14 cellular contexts compared by ENCODE assay signal in genomic region chr2:108403494-108403893, GRCh38. TPM values are rescaled to one million over a fixed set of nuclear protein-coding genes. Genes with fewer than 3 reads are reported as not detected.
DNase-seq lines count a peak whose midpoint lies in the region; ATAC-seq, FAIRE-seq and TF ChIP-seq lines count a peak whose summit lies in the region.
"Had no signal": no experiment of that assay in that cellular context is flagged by ENCODE, and none has a peak within 500 bp of the region (broad histone marks: within the 10 kb centered on the region; RNA-seq: fewer than 3 reads in every experiment).

No MANE protein-coding gene starts in this region.

- TF ChIP-seq CTCF in K562 (IDR thresholded peaks at IDR 0.05 in 2 of 3, conservative IDR thresholded peaks at IDR 0.05 in 1 of 3; ENCODE audit: insufficient read depth in 2 of 3, low read depth in 1 of 3, low read length in 3 of 3) (no peak), OCI-LY7 (conservative IDR thresholded peaks at IDR 0.05; ENCODE audit: low read length) (no peak)

- H3K4me1 ChIP-seq in K562 (replicated peaks in 1 of 2; ENCODE audit: control insufficient read depth in 2 of 2, insufficient read depth in 2 of 2, low read length in 2 of 2) (peaks cover 0 to 9% of the 10 kb centered on the region in 2 experiments; a peak in 3 of 5 replicates), OCI-LY7 (ENCODE audit: insufficient read depth, low read length, poor library complexity, severe bottlenecking) (no peaks in the 10 kb centered on the region)
- H3K4me1 ChIP-seq: foreskin keratinocyte, uterus had no signal

- H3K79me2 ChIP-seq in K562 (ENCODE audit: control insufficient read depth, insufficient read depth, low read length) (no peaks in the 10 kb centered on the region), OCI-LY7 (ENCODE audit: insufficient read depth, low read depth, low read length) (no peaks in the 10 kb centered on the region)

- TF ChIP-seq RAD21 in K562 (CRISPR knock-in tag; conservative IDR thresholded peaks at IDR 0.05 in 1 of 2, IDR thresholded peaks at IDR 0.05 in 1 of 2): no peak

- no peak for TF ChIP-seq POLR2A in K562 (conservative IDR thresholded peaks at IDR 0.05)

- no peak for ATAC-seq in K562
- ATAC-seq: foreskin keratinocyte, left ventricle myocardium superior had no signal

- no peak overlapping the region for H3K27ac ChIP-seq in K562 (ENCODE audit: extremely low read depth, low read depth, low read length)
- H3K27ac ChIP-seq in OCI-LY7 (ENCODE audit: low read depth, low read length, poor library complexity, severe bottlenecking): no peak overlapping the region
- H3K27ac ChIP-seq: foreskin keratinocyte, PC-9, uterus had no signal

- H3K9me3 ChIP-seq in K562 (replicated peaks; ENCODE audit: control insufficient read depth, insufficient read depth, low read depth, low read length): peaks cover 5% of the 10 kb centered on the region
- H3K9me3 ChIP-seq in OCI-LY7 (ENCODE audit: low read length): 0 out of 2 replicates have a peak, but pooled peaks cover 10% of the 10 kb centered on the region
- H3K9me3 ChIP-seq: uterus had no signal

- POLR2A ChIA-PET in K562 (lab: Yijun Ruan, JAX): interaction anchor here (0.9 kb wide), 1 partner anchor 8 kb away, joined by 3 read pairs; no protein-coding TSS in a partner anchor
- POLR2A ChIA-PET in OCI-LY7 (lab: Charles Lee): interaction anchor here (0.9 to 1.2 kb wide), 3 partner anchors 8 to 28 kb away, joined by 3 to 5 read pairs (median 3); no protein-coding TSS in a partner anchor

- WGBS in K562 (ENCODE audit: insufficient coverage, low coverage, missing lambda C conversion rate): 54% methylated on average over 7 of the region's 7 CpGs

- no peaks in the 10 kb centered on the region for H3K9me2 ChIP-seq in OCI-LY7 (ENCODE audit: insufficient read depth, low read length)

- no peak overlapping the region for H3K4me3 ChIP-seq in K562
- no peak overlapping the region for H3K4me3 ChIP-seq in OCI-LY7 (ENCODE audit: low read depth, low read length, poor library complexity, severe bottlenecking)
- H3K4me3 ChIP-seq: PC-9, uterus had no signal

- no peak overlapping the region for H3K9ac ChIP-seq in K562 (ENCODE audit: insufficient read depth in 1 of 2, low read depth in 2 of 2, low read length in 2 of 2)

- peak; percentile 8 for DNase-seq in ACHN
- peak; percentile 78 for DNase-seq in HCEC 1CT
- no peak for DNase-seq in K562 (ENCODE audit: extremely low read depth in 1 of 4, low spot score in 3 of 4)
- DNase-seq in iPS-NIHi7 (ENCODE audit: extremely low spot score): peak; percentile 38
- no peak for DNase-seq in stimulated activated CD4-positive, alpha-beta T cell treated with anti-CD3 and anti-CD28 coated beads, Interleukin-4, amount 100 ng/mL, for 4 hours
- no peak for DNase-seq in SKM-1 treated with dmso at 0.1 percent for 144 hours (lab: John Stamatoyannopoulos, UW; ENCODE audit: unreplicated experiment)
- DNase-seq in OCI-LY7 (ENCODE audit: low spot score): no peak
- no peak for DNase-seq in D341Med (ENCODE audit: low spot score)
- DNase-seq: activated CD4-positive, alpha-beta memory T cell treated with anti-CD3 and anti-CD28 coated beads, Interleukin-2, amount 10 ng/mL, durations not matched to agents 7 days and 5 days; foreskin keratinocyte; left ventricle myocardium superior; NCI-H2227 treated with DMSO at 0.1 percent for 48 hours; uterus had no signal

- BruUV-seq in K562 (replicated peaks; lab: Mats Ljungman, UMichigan): no TSS peak
- no TSS peak for BruUV-seq in OCI-LY7 (replicated peaks; lab: Mats Ljungman, UMichigan)

- intact Hi-C loops in K562 (cut with micrococcal nuclease) (no loop called here), OCI-LY7 (cut with micrococcal nuclease; ENCODE audit: unreplicated experiment) (no loop called here)

- no peaks in the 10 kb centered on the region for H3K9me1 ChIP-seq in K562 (ENCODE audit: control insufficient read depth, insufficient read depth, low read length)

- FAIRE-seq in K562 (lab: Jason Lieb, UNC): no peak

- H2AFZ ChIP-seq in K562 (ENCODE audit: low read depth, low read length): no peak overlapping the region
- no peak overlapping the region for H2AFZ ChIP-seq in OCI-LY7 (ENCODE audit: low read length)
- H2AFZ ChIP-seq: PC-9 had no signal

- CTCF ChIA-PET in K562 (lab: Yijun Ruan, JAX; ENCODE audit: low intra/inter-chr PET ratio): no interaction called here
- CTCF ChIA-PET in OCI-LY7 (lab: Charles Lee; ENCODE audit: unreplicated experiment): no interaction called here

- H3K36me3 ChIP-seq in K562 (ENCODE audit: control insufficient read depth, insufficient read depth, low read length) (no peaks in the 10 kb centered on the region; the same call in 2 of the 3 replicates), OCI-LY7 (ENCODE audit: insufficient read depth, low read length) (no peaks in the 10 kb centered on the region)
- H3K36me3 ChIP-seq: uterus had no signal

- in situ Hi-C loops in ACHN (cut with HindIII; ENCODE audit: low pct_ligation_motif_present, low pct_unique_long_range_greater_than_20kb, low sequenced_read_pairs) (no loop called here), K562 (cut with MboI) (no loop called here)

- H3K4me2 ChIP-seq in K562 (ENCODE audit: insufficient read depth, low read length): no peak overlapping the region
- no peak overlapping the region for H3K4me2 ChIP-seq in OCI-LY7 (ENCODE audit: low read length)
- H3K4me2 ChIP-seq: PC-9 had no signal

- no peak for TF ChIP-seq EP300 in K562 (IDR thresholded peaks at IDR 0.05; ENCODE audit: low read length)

- no peaks in the 10 kb centered on the region for H3K27me3 ChIP-seq in K562 (ENCODE audit: control insufficient read depth in 2 of 2, insufficient read depth in 2 of 2, low read length in 2 of 2)
- H3K27me3 ChIP-seq: foreskin keratinocyte, uterus had no signal

- H4K20me1 ChIP-seq in K562 (replicated peaks; ENCODE audit: control insufficient read depth, insufficient read depth, low read length) (no peaks in the 10 kb centered on the region), OCI-LY7 (ENCODE audit: insufficient read depth, low read length) (no peaks in the 10 kb centered on the region)

TF ChIP-seq in K562, 482 proteins besides CTCF, POLR2A, EP300 and RAD21:
- TF ChIP-seq FOSL1 (tag; conservative IDR thresholded peaks at IDR 0.05): peak; percentile 45; the same call in 1 of the 2 replicates
- TF ChIP-seq ZC3H4 (CRISPR knock-in tag; IDR thresholded peaks at IDR 0.05; ENCODE audit: borderline replicate concordance): no peak

RNA-seq across cellular contexts. Expression of gene SULT1C4, which starts 25.7 kb away (rescaled TPM):
- total RNA-seq in K562 (2011; cell fraction: chromatin; rRNA removed; ENCODE audit: low replicate concordance): 0.32 and 0.46 TPM in 2 replicates
- total RNA-seq in K562 (2011; cell fraction: nucleolus; rRNA removed): 0.26 TPM in 1 of 2 replicates, not detected in the other
- total RNA-seq in K562 (2011; cell fraction: nucleoplasm; rRNA removed): not detected in 2 replicates
- total RNA-seq in K562 (2014; rRNA removed) (not detected in 2 replicates), K562 (2014; rRNA removed; fragmentation: Illumina TruSeq; extraction: Trizol) (0.10 TPM in 1 of 2 replicates, not detected in the other), K562 (2015; rRNA removed; fragmentation: Illumina TruSeq; extraction: Trizol) (0.14 TPM in 1 of 2 replicates, not detected in the other), K562 (2021) (not detected in 2 replicates), OCI-LY7 (2022) (not detected in 2 replicates)
- polyA plus RNA-seq in K562 (2011; rRNA removed) (0.07 TPM in 1 of 2 replicates, not detected in the other), K562 (2014; fragmentation: Illumina TruSeq; extraction: Trizol) (0.06 TPM in 1 of 2 replicates, not detected in the other), K562 (2014; fragmentation: Nextera tagmentation; extraction: Ambion mirVana) (under 1 TPM in 1 of 2 experiments, not detected in 1; 0.04 TPM), K562 (2014; rRNA removed) (0.12 TPM in 1 of 2 replicates, not detected in the other)
- 0.03 TPM in 1 of 2 replicates, not detected in the other for polyA plus RNA-seq in K562 (2011; cell fraction: cytosol; rRNA removed)
- 0.10 TPM in 1 of 2 replicates, not detected in the other for polyA plus RNA-seq in K562 (2011; cell fraction: nucleus; rRNA removed)
- polyA plus RNA-seq in K562 (2012): 0.05 and 0.10 TPM in 2 replicates
- polyA minus RNA-seq in K562 (2011; rRNA and poly(A)+ RNA removed): 0.12 and 0.14 TPM in 2 replicates
- not detected in 2 replicates for polyA minus RNA-seq in K562 (2011; cell fraction: cytosol; rRNA and poly(A)+ RNA removed)
- not detected in 2 replicates for polyA minus RNA-seq in K562 (2011; cell fraction: nucleus; rRNA and poly(A)+ RNA removed)
- not detected in 2 replicates for total RNA-seq in OCI-LY7 (2014; rRNA removed; shearing (Covaris generic))
- total RNA-seq: activated CD4-positive, alpha-beta memory T cell treated with anti-CD3 and anti-CD28 coated beads, Interleukin-2, amount 10 ng/mL, durations not matched to agents 7 days and 5 days; foreskin keratinocyte; PC-9 had no signal
- polyA plus RNA-seq: foreskin keratinocyte had no signal

RNA-seq across cellular contexts. Expression of gene GCC2, which starts 45.5 kb away (rescaled TPM):
- 21.1 and 144 TPM in 2 replicates for total RNA-seq in K562 (2011; cell fraction: chromatin; rRNA removed; ENCODE audit: low replicate concordance)
- 11.8 and 15.8 TPM in 2 replicates for total RNA-seq in K562 (2011; cell fraction: nucleolus; rRNA removed)
- 42.5 and 74.7 TPM in 2 replicates for total RNA-seq in K562 (2011; cell fraction: nucleoplasm; rRNA removed)
- 11.0 and 15.5 TPM in 2 replicates for total RNA-seq in K562 (2014; rRNA removed)
- total RNA-seq in K562 (2014; rRNA removed; fragmentation: Illumina TruSeq; extraction: Trizol): 35.7 and 46.1 TPM in 2 replicates
- total RNA-seq in K562 (2015; rRNA removed; fragmentation: Illumina TruSeq; extraction: Trizol): 20.1 and 24.4 TPM in 2 replicates
- 23.5 and 26.4 TPM in 2 replicates for total RNA-seq in K562 (2021)
- polyA plus RNA-seq in K562 (2011; rRNA removed): 16.0 and 19.9 TPM in 2 replicates
- polyA plus RNA-seq in K562 (2011; cell fraction: cytosol; rRNA removed): 1.7 and 5.0 TPM in 2 replicates
- 11.7 and 14.6 TPM in 2 replicates for polyA plus RNA-seq in K562 (2011; cell fraction: nucleus; rRNA removed)
- 14.8 and 22.7 TPM in 2 replicates for polyA plus RNA-seq in K562 (2012)
- 23.6 and 29.5 TPM in 2 replicates for polyA plus RNA-seq in K562 (2014; fragmentation: Illumina TruSeq; extraction: Trizol)
- 10 to 100 TPM; 11.4 to 19.5 TPM for polyA plus RNA-seq in K562 (2014; fragmentation: Nextera tagmentation; extraction: Ambion mirVana)
- polyA plus RNA-seq in K562 (2014; rRNA removed): 11.7 and 19.3 TPM in 2 replicates
- polyA minus RNA-seq in K562 (2011; rRNA and poly(A)+ RNA removed): 31.6 and 46.0 TPM in 2 replicates
- polyA minus RNA-seq in K562 (2011; cell fraction: cytosol; rRNA and poly(A)+ RNA removed): 10.2 and 11.3 TPM in 2 replicates
- polyA minus RNA-seq in K562 (2011; cell fraction: nucleus; rRNA and poly(A)+ RNA removed): 23.0 and 38.0 TPM in 2 replicates
- 19.7 and 28.2 TPM in 2 replicates for total RNA-seq in OCI-LY7 (2014; rRNA removed; shearing (Covaris generic))
- 43.9 and 51.1 TPM in 2 replicates for total RNA-seq in OCI-LY7 (2022)

Comparison
In these comparisons a context has a peak if more than half of its experiments do, and no peak if none do; other contexts are left out.
1. DNase-seq: peak in ACHN (single experiment), HCEC 1CT (single experiment) and iPS-NIHi7 (single experiment); none in K562 (0 of 4), stimulated activated CD4-positive, alpha-beta T cell treated with anti-CD3 and anti-CD28 coated beads, Interleukin-4, amount 100 ng/mL, for 4 hours (0 of 2), SKM-1 treated with dmso at 0.1 percent for 144 hours (single experiment), OCI-LY7 (single experiment) and D341Med (single experiment).